ENCODE assay signal across 8 cellular contexts in the genomic region with DNA sequence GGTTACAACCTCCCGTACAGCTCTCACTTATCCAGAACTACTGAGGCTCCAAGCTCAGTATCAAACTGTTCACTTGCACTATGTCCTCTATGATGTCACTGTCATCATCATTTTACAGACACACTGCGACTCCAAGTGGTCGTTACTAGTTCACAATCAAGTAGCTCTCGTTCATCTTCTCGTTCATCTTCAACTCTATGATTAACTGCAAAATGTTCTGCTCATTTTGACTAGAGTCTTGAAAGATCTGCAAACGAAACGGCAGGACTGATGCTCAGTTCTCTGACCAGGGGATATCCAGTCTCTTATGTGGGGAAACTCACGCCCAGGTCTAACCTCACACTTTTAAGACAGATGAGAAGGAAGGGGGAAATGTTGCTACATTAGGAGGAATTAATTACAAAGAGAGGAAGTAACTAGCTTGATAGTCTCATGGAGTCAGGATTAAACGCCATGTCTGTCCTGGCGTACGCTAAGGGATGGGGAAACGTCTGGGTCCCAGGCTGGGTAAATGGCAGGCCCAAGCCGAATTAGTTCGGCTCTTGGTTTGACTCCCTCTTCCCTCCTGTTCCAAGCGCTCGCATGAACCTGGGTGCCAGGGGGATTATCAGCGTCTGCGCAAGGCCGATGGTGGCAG. TPM values are rescaled to one million over a fixed set of nuclear protein-coding genes. Genes with fewer than 3 reads are reported as not detected.
DNase-seq lines count a peak whose midpoint lies in the region; ATAC-seq and FAIRE-seq lines count a peak whose summit lies in the region.

No MANE protein-coding gene starts in this region.

- H3K4me3 ChIP-seq in iPS-11a (ENCODE audit: low read depth, low read length): peak overlapping the region; percentile 67
- H3K4me3 ChIP-seq in small intestine (ENCODE audit: low read depth in 1 of 2, low read length in 2 of 2): peak overlapping the region; percentile 69 to 71

- no peaks in the 10 kb centered on the region for H3K9me3 Mint-ChIP-seq in activated naive CD8-positive, alpha-beta T cell treated with anti-CD3 and anti-CD28 coated beads, Interleukin-2, amount 50 U/mL, for 24 hours

- H3K9me3 ChIP-seq in ES-I3 (ENCODE audit: control insufficient read depth, insufficient read depth, low read length) (no peaks in the 10 kb centered on the region), small intestine (ENCODE audit: control insufficient read depth, low read depth) (no peaks in the 10 kb centered on the region)

- no peak for FAIRE-seq in small intestine (lab: Jason Lieb, UNC)

- H3K27me3 ChIP-seq in small intestine (ENCODE audit: control insufficient read depth in 2 of 2, insufficient read depth in 2 of 2, low read length in 2 of 2): no peaks in the 10 kb centered on the region

- H3K4me1 Mint-ChIP-seq in activated naive CD8-positive, alpha-beta T cell treated with anti-CD3 and anti-CD28 coated beads, Interleukin-2, amount 50 U/mL, for 24 hours: peaks cover 45% of the 10 kb centered on the region

- H3K27ac Mint-ChIP-seq in activated naive CD8-positive, alpha-beta T cell treated with anti-CD3 and anti-CD28 coated beads, Interleukin-2, amount 50 U/mL, for 24 hours: peak overlapping the region; percentile 98

- peak; percentile 2 for DNase-seq in NCI-H2081 treated with DMSO at 0.1 percent for 48 hours (lab: John Stamatoyannopoulos, UW)
- no peak for DNase-seq in activated naive CD8-positive, alpha-beta T cell treated with anti-CD3 and anti-CD28 coated beads, Interleukin-2, amount 50 U/mL, for 24 hours
- DNase-seq in small intestine: peak; percentile 37
- no peak for DNase-seq in occipital lobe (lab: John Stamatoyannopoulos, UW)
- no peak for DNase-seq in superior temporal gyrus (ENCODE audit: extremely low spot score)
- DNase-seq in HuH-7.5 (ENCODE audit: low spot score): no peak

- no peaks in the 10 kb centered on the region for H3K27me3 Mint-ChIP-seq in activated naive CD8-positive, alpha-beta T cell treated with anti-CD3 and anti-CD28 coated beads, Interleukin-2, amount 50 U/mL, for 24 hours

- H3K9ac ChIP-seq in ES-I3 (ENCODE audit: low read depth, low read length): peak overlapping the region; percentile 75

- H3K4me1 ChIP-seq in ES-I3 (ENCODE audit: insufficient read depth, low read length) (peaks cover 7% of the 10 kb centered on the region; the same call in 1 of the 2 replicates), small intestine (ENCODE audit: control insufficient read depth in 2 of 2, insufficient read depth in 1 of 2, low read depth in 1 of 2, low read length in 1 of 2) (peaks cover 4 to 7% of the 10 kb centered on the region in 2 donors)

- WGBS in small intestine, 3 donors: 37 to 49% (median 37%) methylated on average over 19 of the region's 19 CpGs

- H3K36me3 ChIP-seq in ES-I3 (ENCODE audit: insufficient read depth, low read length): peaks cover 5% of the 10 kb centered on the region
- H3K36me3 ChIP-seq in small intestine (ENCODE audit: control insufficient read depth in 2 of 2, insufficient read depth in 2 of 2, low read length in 2 of 2): peaks cover 0 to 2% of the 10 kb centered on the region in 2 donors

- peaks cover 22% of the 10 kb centered on the region for H3K36me3 Mint-ChIP-seq in activated naive CD8-positive, alpha-beta T cell treated with anti-CD3 and anti-CD28 coated beads, Interleukin-2, amount 50 U/mL, for 24 hours (ENCODE audit: low read depth)

- peak overlapping the region; percentile 96 for H3K4me3 Mint-ChIP-seq in activated naive CD8-positive, alpha-beta T cell treated with anti-CD3 and anti-CD28 coated beads, Interleukin-2, amount 50 U/mL, for 24 hours

- no peak for ATAC-seq in activated naive CD8-positive, alpha-beta T cell treated with anti-CD3 and anti-CD28 coated beads, Interleukin-2, amount 50 U/mL, for 24 hours

- H3K27ac ChIP-seq in small intestine (ENCODE audit: low read depth in 1 of 2, low read length in 1 of 2): peak overlapping the region; percentile 95 to 100

RNA-seq across cellular contexts. Expression of a gene that starts 0.8 kb away (rescaled TPM):
- polyA plus RNA-seq in small intestine: 10 to 100 TPM; 32.4 to 50.8 (median 45.1) TPM
- 4.8 TPM for total RNA-seq in occipital lobe

RNA-seq across cellular contexts. Expression of a gene that starts 41.4 kb away (rescaled TPM):
- polyA plus RNA-seq in small intestine: 1 to 10 TPM; 3.8 to 8.1 (median 3.8) TPM
- total RNA-seq in occipital lobe: 31.5 TPM

Comparison
In these comparisons a context has a peak if more than half of its experiments do, and no peak if none do; other contexts are left out.
1. DNase-seq: peak in NCI-H2081 treated with DMSO at 0.1 percent for 48 hours (single experiment) and small intestine (single experiment); none in activated naive CD8-positive, alpha-beta T cell treated with anti-CD3 and anti-CD28 coated beads, Interleukin-2, amount 50 U/mL, for 24 hours (single experiment), occipital lobe (single experiment), superior temporal gyrus (single experiment) and HuH-7.5 (single experiment).